1 cellular context compared by ENCODE assay signal in genomic region chr12:113207621-113208040, GRCh38.
TF ChIP-seq lines count a peak whose summit lies in the region.

No MANE protein-coding gene starts in this region.

TF ChIP-seq in K562, 482 proteins besides CTCF, POLR2A, EP300 and RAD21:
- no peak for TF ChIP-seq EZH2 (IDR thresholded peaks at IDR 0.05; ENCODE audit: borderline replicate concordance, low read depth, low read length)
- no peak for TF ChIP-seq RUNX1 (IDR thresholded peaks at IDR 0.05; ENCODE audit: low read depth)
- TF ChIP-seq ELF4 (CRISPR knock-in tag; IDR thresholded peaks at IDR 0.05) = no peak
- TF ChIP-seq SAP30 (IDR thresholded peaks at IDR 0.05; ENCODE audit: borderline replicate concordance, insufficient read depth, low read depth, low read length, poor library complexity, severe bottlenecking) = no peak
- no peak for TF ChIP-seq ATF3 (IDR thresholded peaks at IDR 0.05)
- no peak for TF ChIP-seq ATF3 (CRISPR knock-in tag; conservative IDR thresholded peaks at IDR 0.05)
- TF ChIP-seq AFF1 (IDR thresholded peaks at IDR 0.05; ENCODE audit: low read depth in 1 of 2, partially characterized antibody in 2 of 2) = no peak
- TF ChIP-seq, protein P1, sequence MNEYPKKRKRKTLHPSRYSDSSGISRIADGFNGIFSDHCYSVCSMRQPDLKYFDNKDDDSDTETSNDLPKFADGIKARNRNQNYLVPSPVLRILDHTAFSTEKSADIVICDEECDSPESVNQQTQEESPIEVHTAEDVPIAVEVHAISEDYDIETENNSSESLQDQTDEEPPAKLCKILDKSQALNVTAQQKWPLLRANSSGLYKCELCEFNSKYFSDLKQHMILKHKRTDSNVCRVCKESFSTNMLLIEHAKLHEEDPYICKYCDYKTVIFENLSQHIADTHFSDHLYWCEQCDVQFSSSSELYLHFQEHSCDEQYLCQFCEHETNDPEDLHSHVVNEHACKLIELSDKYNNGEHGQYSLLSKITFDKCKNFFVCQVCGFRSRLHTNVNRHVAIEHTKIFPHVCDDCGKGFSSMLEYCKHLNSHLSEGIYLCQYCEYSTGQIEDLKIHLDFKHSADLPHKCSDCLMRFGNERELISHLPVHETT (CRISPR knock-in tag; conservative IDR thresholded peaks at IDR 0.05 in 1 of 2, IDR thresholded peaks at IDR 0.05 in 1 of 2) = no peak
- TF ChIP-seq ZC3H4 (CRISPR knock-in tag; IDR thresholded peaks at IDR 0.05; ENCODE audit: borderline replicate concordance) = no peak
- TF ChIP-seq SUPT5H (IDR thresholded peaks at IDR 0.05) = no peak
- no peak for TF ChIP-seq SLC30A9 (CRISPR knock-in tag; IDR thresholded peaks at IDR 0.05)
- TF ChIP-seq NR2C1 (IDR thresholded peaks at IDR 0.05) = no peak
- TF ChIP-seq NR2C1 (tag; IDR thresholded peaks at IDR 0.05) = no peak
- TF ChIP-seq, protein P2, sequence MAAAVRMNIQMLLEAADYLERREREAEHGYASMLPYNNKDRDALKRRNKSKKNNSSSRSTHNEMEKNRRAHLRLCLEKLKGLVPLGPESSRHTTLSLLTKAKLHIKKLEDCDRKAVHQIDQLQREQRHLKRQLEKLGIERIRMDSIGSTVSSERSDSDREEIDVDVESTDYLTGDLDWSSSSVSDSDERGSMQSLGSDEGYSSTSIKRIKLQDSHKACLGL (CRISPR knock-in tag; IDR thresholded peaks at IDR 0.05; ENCODE audit: borderline replicate concordance, poor library complexity, severe bottlenecking) = no peak
TF ChIP-seq in K562: peak in this region for 0.
